12 cellular contexts compared by ENCODE assay signal in the genomic region with DNA sequence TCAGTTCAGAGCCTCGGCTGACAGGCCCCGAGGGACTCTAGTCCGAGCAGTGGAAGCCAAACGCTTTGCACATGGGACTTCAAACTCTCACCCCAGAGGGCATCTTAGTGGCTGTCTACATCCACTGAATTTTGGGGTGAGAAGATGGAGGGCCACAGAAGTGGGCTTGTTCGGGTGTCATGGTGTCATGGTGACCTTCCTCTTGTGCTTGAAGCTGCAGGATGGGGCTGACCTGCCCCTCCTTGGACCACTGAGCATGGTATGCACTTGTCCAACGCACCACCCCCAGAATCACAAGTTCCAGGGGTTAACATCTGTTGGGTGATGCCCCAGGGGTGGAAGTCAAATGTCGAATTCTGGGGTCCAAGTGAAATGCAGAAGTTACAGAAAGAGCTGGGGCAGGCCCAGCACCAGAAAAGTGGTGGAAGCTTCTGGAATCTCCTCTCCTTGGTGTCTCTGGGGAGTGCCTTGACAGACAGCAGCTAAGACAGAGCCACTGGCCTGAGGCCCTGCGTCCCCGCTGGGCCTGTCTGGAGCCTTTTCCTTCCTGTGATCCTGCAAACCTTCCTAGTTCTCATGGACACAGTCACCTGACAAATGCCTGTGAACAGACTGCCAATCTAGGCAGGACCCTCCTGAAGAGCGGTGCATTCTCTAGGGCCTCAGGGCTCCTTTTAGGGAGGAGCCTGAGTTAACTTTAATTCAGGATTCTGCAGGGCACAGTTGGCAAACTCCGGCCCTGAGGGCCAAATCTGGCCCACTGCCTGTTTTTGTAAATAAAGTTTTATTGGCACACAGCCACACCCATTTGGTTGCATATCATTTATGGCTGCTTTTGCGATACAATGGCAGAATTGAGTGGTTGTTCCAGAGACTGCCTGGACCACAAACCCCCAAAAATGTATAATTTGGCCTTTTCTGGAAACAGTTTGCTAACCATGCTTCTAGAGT.
"Had no signal": no experiment of that assay in that cellular context is flagged by ENCODE, and none has a peak within 500 bp of the region (broad histone marks: within the 10 kb centered on the region; RNA-seq: fewer than 3 reads in every experiment).

No MANE protein-coding gene starts in this region.

- H3K4me3 Mint-ChIP-seq: activated naive CD8-positive, alpha-beta T cell; activated T-cell treated with anti-CD3 and anti-CD28 coated beads, Interleukin-2, amount 50 U/mL, for 24 hours had no signal

- H3K27me3 ChIP-seq: brain microvascular endothelial cell, heart left ventricle had no signal

- FAIRE-seq: keratinocyte, urothelium cell line had no signal

- H3K4me3 ChIP-seq: heart left ventricle, thoracic aorta had no signal

- H3K9me3 Mint-ChIP-seq: activated T-cell treated with anti-CD3 and anti-CD28 coated beads, Interleukin-2, amount 50 U/mL, for 24 hours had no signal

- H3K27ac ChIP-seq: brain microvascular endothelial cell, heart left ventricle, thoracic aorta had no signal

- H3K9me3 ChIP-seq: heart left ventricle, thoracic aorta had no signal

- DNase-seq: activated CD4-positive, alpha-beta T cell treated with anti-CD3 and anti-CD28 coated beads for 4 hours; activated effector memory CD4-positive, alpha-beta T cell treated with Interleukin-2 at 50 U/mL for 16 hours; activated T-cell treated with anti-CD3 and anti-CD28 coated beads, Interleukin-2, amount 50 U/mL, for 24 hours; brain microvascular endothelial cell; foreskin melanocyte; stimulated activated CD4-positive, alpha-beta T cell treated with anti-CD3 and anti-CD28 coated beads, Interleukin-2, amount 100 ng/mL, for 24 hours; stimulated activated naive CD4-positive, alpha-beta T cell treated with Interleukin-2 at 50 U/mL for 16 hours had no signal

- H3K27me3 Mint-ChIP-seq: activated naive CD8-positive, alpha-beta T cell; activated T-cell treated with anti-CD3 and anti-CD28 coated beads, Interleukin-2, amount 50 U/mL, for 24 hours had no signal

- H3K36me3 Mint-ChIP-seq: activated naive CD8-positive, alpha-beta T cell had no signal

- H3K36me3 ChIP-seq: brain microvascular endothelial cell had no signal

- H3K27ac Mint-ChIP-seq: activated naive CD8-positive, alpha-beta T cell; activated T-cell treated with anti-CD3 and anti-CD28 coated beads, Interleukin-2, amount 50 U/mL, for 24 hours had no signal
